Comparison of ENCODE assay signal across 39 cellular contexts in the genomic region with DNA sequence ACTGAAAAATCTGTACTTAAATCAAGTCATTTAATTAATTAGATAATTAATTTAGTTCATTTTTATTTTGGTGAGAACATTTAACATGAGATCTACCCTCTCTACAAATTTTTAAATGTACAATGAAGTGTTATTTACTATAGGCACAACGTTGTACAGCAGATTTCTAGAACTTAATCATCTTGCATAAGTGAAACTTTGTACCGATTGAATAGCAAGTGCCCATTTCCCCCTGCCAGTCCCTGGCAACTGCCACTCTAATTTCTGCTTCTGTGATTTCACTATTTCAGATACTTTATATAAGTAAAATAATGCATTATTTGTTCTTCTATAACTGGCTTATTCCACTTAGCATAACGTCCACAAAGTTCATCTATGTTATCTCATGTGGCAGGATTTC. TPM values are rescaled to one million over a fixed set of nuclear protein-coding genes. Genes with fewer than 3 reads are reported as not detected.
"Had no signal": no experiment of that assay in that cellular context is flagged by ENCODE, and none has a peak within 500 bp of the region (broad histone marks: within the 10 kb centered on the region; RNA-seq: fewer than 3 reads in every experiment).

No MANE protein-coding gene starts in this region.

- H3K27me3 Mint-ChIP-seq: activated naive CD4-positive, alpha-beta T cell treated with anti-CD3 and anti-CD28 coated beads, Interleukin-2, amount 10 ng/mL, durations not matched to agents 7 days and 5 days; activated naive CD8-positive, alpha-beta T cell treated with anti-CD3 and anti-CD28 coated beads for 36 hours; activated T-helper 17 cell treated with anti-CD3 and anti-CD28 coated beads, Interleukin-2, amount 50 U/mL, for 72 hours; central memory CD8-positive, alpha-beta T cell had no signal

- H3K9me3 ChIP-seq: adrenal gland, ascending aorta, body of pancreas, breast epithelium had no signal

- H3K4me1 ChIP-seq: adrenal gland, ascending aorta, body of pancreas, breast epithelium had no signal

- H3K27ac ChIP-seq: adrenal gland, ascending aorta, body of pancreas, brain microvascular endothelial cell, breast epithelium, cardiac muscle cell had no signal

- H3K27ac Mint-ChIP-seq: activated naive CD4-positive, alpha-beta T cell treated with anti-CD3 and anti-CD28 coated beads for 36 hours; activated naive CD4-positive, alpha-beta T cell treated with anti-CD3 and anti-CD28 coated beads, Interleukin-2, amount 10 ng/mL, durations not matched to agents 7 days and 5 days; activated naive CD4-positive, alpha-beta T cell treated with anti-CD3 and anti-CD28 coated beads, Interleukin-2, amount 50 U/mL, for 24 hours; activated naive CD4-positive, alpha-beta T cell treated with anti-CD3 and anti-CD28 coated beads, Interleukin-2, amount 50 U/mL, for 72 hours; activated naive CD8-positive, alpha-beta T cell; activated naive CD8-positive, alpha-beta T cell treated with anti-CD3 and anti-CD28 coated beads for 36 hours; activated naive CD8-positive, alpha-beta T cell treated with anti-CD3 and anti-CD28 coated beads, Interleukin-2, amount 10 ng/mL, durations not matched to agents 7 days and 5 days; activated naive CD8-positive, alpha-beta T cell treated with anti-CD3 and anti-CD28 coated beads, Interleukin-2, amount 50 U/mL, for 24 hours; activated T-cell treated with anti-CD3 and anti-CD28 coated beads, Interleukin-2, amount 50 U/mL, for 24 hours; activated T-cell treated with anti-CD3 and anti-CD28 coated beads, Interleukin-2, amount 50 U/mL, for 72 hours; activated T-helper 1 cell treated with anti-CD3 and anti-CD28 coated beads, Interleukin-12 subunit alpha, Interleukin-12 subunit beta, Interleukin-2, Interleukin-4 antibody, amounts not matched to agents 30 ng/mL and 10 ng/mL and 1 ng/mL, durations not matched to agents 14 hours and 24 hours and 36 hours; activated T-helper 17 cell treated with anti-CD3 and anti-CD28 coated beads, Interleukin-2, amount 50 U/mL, for 72 hours; activated T-helper 2 cell treated with anti-CD3 and anti-CD28 coated beads, Interferon-gamma antibody, Interleukin-2, Interleukin-4, amounts not matched to agents 10 μg/mL and 5 μg/mL and 100 μg/mL, durations not matched to agents 14 hours and 24 hours and 36 hours; brain had no signal

- H3K4me1 Mint-ChIP-seq: activated naive CD4-positive, alpha-beta T cell treated with anti-CD3 and anti-CD28 coated beads, Interleukin-2, amount 50 U/mL, for 24 hours; activated naive CD8-positive, alpha-beta T cell treated with anti-CD3 and anti-CD28 coated beads for 36 hours; activated naive CD8-positive, alpha-beta T cell treated with anti-CD3 and anti-CD28 coated beads, Interleukin-2, amount 50 U/mL, for 24 hours; brain; central memory CD8-positive, alpha-beta T cell had no signal

- H3K9me3 Mint-ChIP-seq: activated naive CD4-positive, alpha-beta T cell treated with anti-CD3 and anti-CD28 coated beads for 36 hours; activated naive CD4-positive, alpha-beta T cell treated with anti-CD3 and anti-CD28 coated beads, Interleukin-2, amount 10 ng/mL, durations not matched to agents 7 days and 5 days; activated naive CD4-positive, alpha-beta T cell treated with anti-CD3 and anti-CD28 coated beads, Interleukin-2, amount 50 U/mL, for 24 hours; activated naive CD4-positive, alpha-beta T cell treated with anti-CD3 and anti-CD28 coated beads, Interleukin-2, amount 50 U/mL, for 72 hours; activated naive CD8-positive, alpha-beta T cell treated with anti-CD3 and anti-CD28 coated beads for 36 hours; activated naive CD8-positive, alpha-beta T cell treated with anti-CD3 and anti-CD28 coated beads, Interleukin-2, amount 10 ng/mL, durations not matched to agents 7 days and 5 days; activated naive CD8-positive, alpha-beta T cell treated with anti-CD3 and anti-CD28 coated beads, Interleukin-2, amount 50 U/mL, for 24 hours; activated T-cell treated with anti-CD3 and anti-CD28 coated beads, Interleukin-2, amount 50 U/mL, for 24 hours; activated T-cell treated with anti-CD3 and anti-CD28 coated beads, Interleukin-2, amount 50 U/mL, for 4 hours; activated T-cell treated with anti-CD3 and anti-CD28 coated beads, Interleukin-2, amount 50 U/mL, for 72 hours; activated T-helper 1 cell treated with anti-CD3 and anti-CD28 coated beads, Interleukin-12 subunit alpha, Interleukin-12 subunit beta, Interleukin-2, Interleukin-4 antibody, amounts not matched to agents 30 ng/mL and 10 ng/mL and 1 ng/mL, durations not matched to agents 14 hours and 24 hours and 36 hours; activated T-helper 17 cell treated with anti-CD3 and anti-CD28 coated beads, Interleukin-2, amount 50 U/mL, for 72 hours; activated T-helper 2 cell treated with anti-CD3 and anti-CD28 coated beads, Interferon-gamma antibody, Interleukin-2, Interleukin-4, amounts not matched to agents 10 μg/mL and 5 μg/mL and 100 μg/mL, durations not matched to agents 14 hours and 24 hours and 36 hours; brain; central memory CD8-positive, alpha-beta T cell had no signal

- H3K4me3 ChIP-seq: adrenal gland, ascending aorta, body of pancreas, breast epithelium, cardiac muscle cell had no signal

- FAIRE-seq: bronchial epithelial cell had no signal

- DNase-seq: activated effector memory CD4-positive, alpha-beta T cell treated with anti-CD3 and anti-CD28 coated beads, Interleukin-2, amount 50 U/mL, for 16 hours; activated effector memory CD4-positive, alpha-beta T cell treated with Interleukin-2 at 50 U/mL for 16 hours; activated gamma-delta T cell; activated gamma-delta T cell treated with Interleukin-2 at 50 U/mL for 16 hours; activated naive CD4-positive, alpha-beta T cell; activated naive CD4-positive, alpha-beta T cell treated with anti-CD3 and anti-CD28 coated beads for 36 hours; activated naive CD4-positive, alpha-beta T cell treated with anti-CD3 and anti-CD28 coated beads, Interleukin-2, amount 10 ng/mL, durations not matched to agents 7 days and 5 days; activated naive CD4-positive, alpha-beta T cell treated with anti-CD3 and anti-CD28 coated beads, Interleukin-2, amount 50 U/mL, for 16 hours; activated naive CD4-positive, alpha-beta T cell treated with Interleukin-2 at 50 U/mL for 16 hours; activated naive CD8-positive, alpha-beta T cell treated with anti-CD3 and anti-CD28 coated beads for 36 hours; activated naive CD8-positive, alpha-beta T cell treated with anti-CD3 and anti-CD28 coated beads, Interleukin-2, amount 10 ng/mL, durations not matched to agents 7 days and 5 days; activated naive CD8-positive, alpha-beta T cell treated with anti-CD3 and anti-CD28 coated beads, Interleukin-2, amount 50 U/mL, for 24 hours; activated T-cell treated with anti-CD3 and anti-CD28 coated beads, Interleukin-2, amount 50 U/mL, for 1 hour; activated T-cell treated with anti-CD3 and anti-CD28 coated beads, Interleukin-2, amount 50 U/mL, for 24 hours; activated T-cell treated with anti-CD3 and anti-CD28 coated beads, Interleukin-2, amount 50 U/mL, for 4 hours; activated T-cell treated with anti-CD3 and anti-CD28 coated beads, Interleukin-2, amount 50 U/mL, for 48 hours; activated T-cell treated with anti-CD3 and anti-CD28 coated beads, Interleukin-2, amount 50 U/mL, for 72 hours; adrenal gland; amniotic stem cell; amygdala; anterior cingulate cortex; aorta; body of pancreas; brain microvascular endothelial cell; caudate nucleus; central memory CD4-positive, alpha-beta T cell; cerebellar nuclear complex had no signal

- H3K27me3 ChIP-seq: ascending aorta, body of pancreas, brain microvascular endothelial cell, cardiac muscle cell had no signal

- ATAC-seq: activated naive CD4-positive, alpha-beta T cell treated with anti-CD3 and anti-CD28 coated beads, Interleukin-2, amount 50 U/mL, for 72 hours; activated naive CD8-positive, alpha-beta T cell treated with anti-CD3 and anti-CD28 coated beads, Interleukin-2, amount 50 U/mL, for 24 hours; activated T-cell treated with anti-CD3 and anti-CD28 coated beads, Interleukin-2, amount 50 U/mL, for 4 hours; activated T-cell treated with anti-CD3 and anti-CD28 coated beads, Interleukin-2, amount 50 U/mL, for 72 hours; activated T-helper 17 cell treated with anti-CD3 and anti-CD28 coated beads, Interleukin-2, amount 50 U/mL, for 72 hours; body of pancreas had no signal

- H3K36me3 ChIP-seq: adrenal gland, ascending aorta, brain microvascular endothelial cell, breast epithelium, cardiac muscle cell had no signal

- H3K4me3 Mint-ChIP-seq: activated naive CD4-positive, alpha-beta T cell treated with anti-CD3 and anti-CD28 coated beads for 36 hours; activated naive CD4-positive, alpha-beta T cell treated with anti-CD3 and anti-CD28 coated beads, Interleukin-2, amount 10 ng/mL, durations not matched to agents 7 days and 5 days; activated naive CD4-positive, alpha-beta T cell treated with anti-CD3 and anti-CD28 coated beads, Interleukin-2, amount 50 U/mL, for 24 hours; activated naive CD8-positive, alpha-beta T cell; activated naive CD8-positive, alpha-beta T cell treated with anti-CD3 and anti-CD28 coated beads for 36 hours; activated naive CD8-positive, alpha-beta T cell treated with anti-CD3 and anti-CD28 coated beads, Interleukin-2, amount 10 ng/mL, durations not matched to agents 7 days and 5 days; activated naive CD8-positive, alpha-beta T cell treated with anti-CD3 and anti-CD28 coated beads, Interleukin-2, amount 50 U/mL, for 24 hours; activated T-cell treated with anti-CD3 and anti-CD28 coated beads, Interleukin-2, amount 50 U/mL, for 24 hours; activated T-cell treated with anti-CD3 and anti-CD28 coated beads, Interleukin-2, amount 50 U/mL, for 4 hours; activated T-cell treated with anti-CD3 and anti-CD28 coated beads, Interleukin-2, amount 50 U/mL, for 72 hours; activated T-helper 1 cell treated with anti-CD3 and anti-CD28 coated beads, Interleukin-12 subunit alpha, Interleukin-12 subunit beta, Interleukin-2, Interleukin-4 antibody, amounts not matched to agents 30 ng/mL and 10 ng/mL and 1 ng/mL, durations not matched to agents 14 hours and 24 hours and 36 hours; activated T-helper 17 cell treated with anti-CD3 and anti-CD28 coated beads, Interleukin-2, amount 50 U/mL, for 72 hours; brain; central memory CD8-positive, alpha-beta T cell had no signal

- H3K36me3 Mint-ChIP-seq: activated naive CD4-positive, alpha-beta T cell treated with anti-CD3 and anti-CD28 coated beads, Interleukin-2, amount 10 ng/mL, durations not matched to agents 7 days and 5 days; activated naive CD4-positive, alpha-beta T cell treated with anti-CD3 and anti-CD28 coated beads, Interleukin-2, amount 50 U/mL, for 24 hours; activated naive CD4-positive, alpha-beta T cell treated with anti-CD3 and anti-CD28 coated beads, Interleukin-2, amount 50 U/mL, for 72 hours; activated naive CD8-positive, alpha-beta T cell; activated naive CD8-positive, alpha-beta T cell treated with anti-CD3 and anti-CD28 coated beads for 36 hours; activated naive CD8-positive, alpha-beta T cell treated with anti-CD3 and anti-CD28 coated beads, Interleukin-2, amount 10 ng/mL, durations not matched to agents 7 days and 5 days; brain had no signal

RNA-seq across cellular contexts. Expression of a gene that starts 50.1 kb away (rescaled TPM):
- total RNA-seq: activated naive CD4-positive, alpha-beta T cell treated with anti-CD3 and anti-CD28 coated beads for 36 hours; activated naive CD4-positive, alpha-beta T cell treated with anti-CD3 and anti-CD28 coated beads, Interleukin-2, amount 50 U/mL, for 72 hours; activated naive CD8-positive, alpha-beta T cell treated with anti-CD3 and anti-CD28 coated beads for 36 hours; activated naive CD8-positive, alpha-beta T cell treated with anti-CD3 and anti-CD28 coated beads, Interleukin-2, amount 10 ng/mL, durations not matched to agents 7 days and 5 days; activated T-cell treated with anti-CD3 and anti-CD28 coated beads, Interleukin-2, amount 50 U/mL, for 72 hours; activated T-helper 1 cell treated with anti-CD3 and anti-CD28 coated beads, Interleukin-12 subunit alpha, Interleukin-12 subunit beta, Interleukin-2, Interleukin-4 antibody, amounts not matched to agents 30 ng/mL and 10 ng/mL and 1 ng/mL, durations not matched to agents 14 hours and 24 hours and 36 hours; activated T-helper 2 cell treated with anti-CD3 and anti-CD28 coated beads, Interferon-gamma antibody, Interleukin-2, Interleukin-4, amounts not matched to agents 10 μg/mL and 5 μg/mL and 100 μg/mL, durations not matched to agents 14 hours and 24 hours and 36 hours; aorta; ascending aorta had no signal
